ENCODE assay signal across 8 cellular contexts in genomic region chr5:154937718-154938466, GRCh38. TPM values are rescaled to one million over a fixed set of nuclear protein-coding genes. Genes with fewer than 3 reads are reported as not detected.
DNase-seq lines count a peak whose midpoint lies in the region; ATAC-seq and TF ChIP-seq lines count a peak whose summit lies in the region.

Gene GEMIN5 (minus strand): TSS chr5:154938211. CDS start chr5:154938133, 78 bp downstream.

- H3K4me3 ChIP-seq in NT2/D1 (ENCODE audit: insufficient read length, low read depth) = peak within 1 kb of the TSS; percentile 82

- ATAC-seq in GM19467 (IDR thresholded peaks at IDR 0.05; ENCODE audit: unreplicated experiment) = peak; percentile 84

- peak; percentile 77 for DNase-seq in COLO829 (ENCODE audit: low spot score)
- DNase-seq in HPDE6-E6E7 (ENCODE audit: extremely low spot score) = peak; percentile 87
- peak; percentile 80 for DNase-seq in NT2/D1 (ENCODE audit: low read depth, low spot score)
- DNase-seq in activated CD8-positive, alpha-beta memory T cell treated with anti-CD3 and anti-CD28 coated beads, Interleukin-2, amount 50 U/mL, for 24 hours (ENCODE audit: extremely low read depth) = peak; percentile 56
- DNase-seq in endothelial cell (ENCODE audit: low spot score) = peak; percentile 82
- peak; percentile 66 to 81 for DNase-seq in mesothelial cell of epicardium (ENCODE audit: low spot score in 2 of 2, unreplicated experiment in 2 of 2)
- DNase-seq in stimulated activated CD8-positive, alpha-beta memory T cell treated with anti-CD3 and anti-CD28 coated beads, Interleukin-15, amount 100 ng/mL, for 48 hours (ENCODE audit: low read depth in 2 of 2) = peak; percentile 79 to 80

- no peak for TF ChIP-seq CTCF in endothelial cell (IDR thresholded peaks at IDR 0.05; ENCODE audit: unreplicated experiment)
- TF ChIP-seq CTCF in mesothelial cell of epicardium (IDR thresholded peaks at IDR 0.05; ENCODE audit: unreplicated experiment) = no peak

- no peaks in the 10 kb centered on the region for H3K4me1 ChIP-seq in NT2/D1 (ENCODE audit: insufficient read depth, insufficient read length)

- H3K9me3 Mint-ChIP-seq in endothelial cell (ENCODE audit: unreplicated experiment) (no peaks in the 10 kb centered on the region), mesothelial cell of epicardium (no peaks in the 10 kb centered on the region)

- H3K36me3 ChIP-seq in NT2/D1 (ENCODE audit: insufficient read depth, insufficient read length, low read length) = peaks cover 31% of the 10 kb centered on the region

- H3K9ac ChIP-seq in NT2/D1 (ENCODE audit: insufficient read length, low read depth) = peak within 1 kb of the TSS; percentile 93

- H3K27me3 ChIP-seq in NT2/D1 (ENCODE audit: insufficient read depth, insufficient read length) = no peaks in the 10 kb centered on the region

- H3K27ac Mint-ChIP-seq in endothelial cell (ENCODE audit: unreplicated experiment) (no peak within 1 kb of the TSS), mesothelial cell of epicardium (peak within 1 kb of the TSS; percentile 87)

- H3K4me3 Mint-ChIP-seq in endothelial cell (ENCODE audit: unreplicated experiment) (peak within 1 kb of the TSS; percentile 93), mesothelial cell of epicardium (peak within 1 kb of the TSS; percentile 89)

- H3K27me3 Mint-ChIP-seq in endothelial cell (ENCODE audit: unreplicated experiment) (peaks cover 4% of the 10 kb centered on the region), mesothelial cell of epicardium (ENCODE audit: low read depth) (no peaks in the 10 kb centered on the region)

- peaks cover 18% of the 10 kb centered on the region for H3K4me1 Mint-ChIP-seq in endothelial cell (ENCODE audit: unreplicated experiment)
- peaks cover 28% of the 10 kb centered on the region for H3K4me1 Mint-ChIP-seq in mesothelial cell of epicardium

- H3K9me3 ChIP-seq in NT2/D1 (ENCODE audit: insufficient read depth, low read length) = no peaks in the 10 kb centered on the region

- no peaks in the 10 kb centered on the region for H3K36me3 Mint-ChIP-seq in endothelial cell (ENCODE audit: low read depth, unreplicated experiment)
- H3K36me3 Mint-ChIP-seq in mesothelial cell of epicardium = peaks cover 17% of the 10 kb centered on the region

RNA-seq across cellular contexts. Expression of gene GEMIN5, which starts in this region (rescaled TPM):
- 16.9 TPM for total RNA-seq in endothelial cell (ENCODE audit: unreplicated experiment)
- total RNA-seq in mesothelial cell of epicardium = 21.9 to 25.0 TPM (median 22.0 TPM) in 3 replicates

Comparison
In these comparisons a context has a peak if more than half of its experiments do, and no peak if none do; other contexts are left out.
1. Peak in every context shown above with its lines: DNase-seq, ATAC-seq and H3K4me3 ChIP-seq.